In the genomic region with DNA sequence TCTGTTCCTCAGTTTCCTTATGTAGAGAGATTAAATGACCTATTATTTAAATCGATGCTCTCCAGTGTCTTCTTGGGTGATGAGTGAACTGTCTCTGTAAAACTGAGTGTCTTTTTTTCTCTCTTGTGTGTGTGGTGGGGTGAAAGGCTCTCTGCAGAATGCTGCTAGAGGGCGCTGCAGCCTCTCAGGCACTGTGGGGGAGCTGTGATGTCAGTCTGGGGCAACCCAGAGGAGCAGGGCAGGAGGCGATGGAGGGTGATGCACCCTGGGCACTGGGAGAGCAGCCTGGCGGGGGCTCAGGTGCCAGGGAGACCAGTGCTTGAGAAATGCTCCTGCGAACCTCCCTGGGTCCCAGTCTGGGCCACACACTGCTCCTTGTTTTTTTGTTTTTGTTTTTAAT, we compare ENCODE assay signal across 1 cellular context.
TF ChIP-seq lines count a peak whose summit lies in the region.

No MANE protein-coding gene starts in this region.

TF ChIP-seq in H1, 55 proteins besides CTCF, POLR2A, EP300 and RAD21:
- TF ChIP-seq HDAC6 (IDR thresholded peaks at IDR 0.05; ENCODE audit: low read depth, low read length) (no peak), CEBPB (IDR thresholded peaks at IDR 0.05; ENCODE audit: low read depth, low read length) (no peak), TEAD4 (IDR thresholded peaks at IDR 0.05; ENCODE audit: low read depth, low read length) (no peak), POU5F1 (IDR thresholded peaks at IDR 0.05; ENCODE audit: low read depth, low read length) (no peak), RFX5 (IDR thresholded peaks at IDR 0.05; ENCODE audit: borderline replicate concordance, low read depth, low read length) (no peak), CHD1 (IDR thresholded peaks at IDR 0.05; ENCODE audit: low read depth, low read length) (no peak), JUN (IDR thresholded peaks at IDR 0.05; ENCODE audit: low read depth, low read length) (no peak), SIX5 (IDR thresholded peaks at IDR 0.05; ENCODE audit: low read depth, low read length) (no peak), POLR2AphosphoS5 (IDR thresholded peaks at IDR 0.05; ENCODE audit: low read depth, low read length) (no peak), BCL11A (IDR thresholded peaks at IDR 0.05; ENCODE audit: low read depth in 2 of 2, low read length in 2 of 2) (no peak), TAF7 (optimal IDR thresholded peaks at IDR 0.05; ENCODE audit: borderline replicate concordance, low read depth, low read length) (no peak), SRF (IDR thresholded peaks at IDR 0.05; ENCODE audit: low read depth, low read length) (no peak), EGR1 (IDR thresholded peaks at IDR 0.05; ENCODE audit: borderline replicate concordance, low read depth, low read length) (no peak)
- TF ChIP-seq, protein P1, sequence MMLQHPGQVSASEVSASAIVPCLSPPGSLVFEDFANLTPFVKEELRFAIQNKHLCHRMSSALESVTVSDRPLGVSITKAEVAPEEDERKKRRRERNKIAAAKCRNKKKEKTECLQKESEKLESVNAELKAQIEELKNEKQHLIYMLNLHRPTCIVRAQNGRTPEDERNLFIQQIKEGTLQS (IDR thresholded peaks at IDR 0.05; ENCODE audit: insufficient read depth, low read depth, low read length): no peak
- TF ChIP-seq, protein P2, sequence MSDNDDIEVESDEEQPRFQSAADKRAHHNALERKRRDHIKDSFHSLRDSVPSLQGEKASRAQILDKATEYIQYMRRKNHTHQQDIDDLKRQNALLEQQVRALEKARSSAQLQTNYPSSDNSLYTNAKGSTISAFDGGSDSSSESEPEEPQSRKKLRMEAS (IDR thresholded peaks at IDR 0.05): no peak
- TF ChIP-seq, protein P3, sequence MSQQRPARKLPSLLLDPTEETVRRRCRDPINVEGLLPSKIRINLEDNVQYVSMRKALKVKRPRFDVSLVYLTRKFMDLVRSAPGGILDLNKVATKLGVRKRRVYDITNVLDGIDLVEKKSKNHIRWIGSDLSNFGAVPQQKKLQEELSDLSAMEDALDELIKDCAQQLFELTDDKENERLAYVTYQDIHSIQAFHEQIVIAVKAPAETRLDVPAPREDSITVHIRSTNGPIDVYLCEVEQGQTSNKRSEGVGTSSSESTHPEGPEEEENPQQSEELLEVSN (IDR thresholded peaks at IDR 0.05): no peak
- TF ChIP-seq, protein P4, sequence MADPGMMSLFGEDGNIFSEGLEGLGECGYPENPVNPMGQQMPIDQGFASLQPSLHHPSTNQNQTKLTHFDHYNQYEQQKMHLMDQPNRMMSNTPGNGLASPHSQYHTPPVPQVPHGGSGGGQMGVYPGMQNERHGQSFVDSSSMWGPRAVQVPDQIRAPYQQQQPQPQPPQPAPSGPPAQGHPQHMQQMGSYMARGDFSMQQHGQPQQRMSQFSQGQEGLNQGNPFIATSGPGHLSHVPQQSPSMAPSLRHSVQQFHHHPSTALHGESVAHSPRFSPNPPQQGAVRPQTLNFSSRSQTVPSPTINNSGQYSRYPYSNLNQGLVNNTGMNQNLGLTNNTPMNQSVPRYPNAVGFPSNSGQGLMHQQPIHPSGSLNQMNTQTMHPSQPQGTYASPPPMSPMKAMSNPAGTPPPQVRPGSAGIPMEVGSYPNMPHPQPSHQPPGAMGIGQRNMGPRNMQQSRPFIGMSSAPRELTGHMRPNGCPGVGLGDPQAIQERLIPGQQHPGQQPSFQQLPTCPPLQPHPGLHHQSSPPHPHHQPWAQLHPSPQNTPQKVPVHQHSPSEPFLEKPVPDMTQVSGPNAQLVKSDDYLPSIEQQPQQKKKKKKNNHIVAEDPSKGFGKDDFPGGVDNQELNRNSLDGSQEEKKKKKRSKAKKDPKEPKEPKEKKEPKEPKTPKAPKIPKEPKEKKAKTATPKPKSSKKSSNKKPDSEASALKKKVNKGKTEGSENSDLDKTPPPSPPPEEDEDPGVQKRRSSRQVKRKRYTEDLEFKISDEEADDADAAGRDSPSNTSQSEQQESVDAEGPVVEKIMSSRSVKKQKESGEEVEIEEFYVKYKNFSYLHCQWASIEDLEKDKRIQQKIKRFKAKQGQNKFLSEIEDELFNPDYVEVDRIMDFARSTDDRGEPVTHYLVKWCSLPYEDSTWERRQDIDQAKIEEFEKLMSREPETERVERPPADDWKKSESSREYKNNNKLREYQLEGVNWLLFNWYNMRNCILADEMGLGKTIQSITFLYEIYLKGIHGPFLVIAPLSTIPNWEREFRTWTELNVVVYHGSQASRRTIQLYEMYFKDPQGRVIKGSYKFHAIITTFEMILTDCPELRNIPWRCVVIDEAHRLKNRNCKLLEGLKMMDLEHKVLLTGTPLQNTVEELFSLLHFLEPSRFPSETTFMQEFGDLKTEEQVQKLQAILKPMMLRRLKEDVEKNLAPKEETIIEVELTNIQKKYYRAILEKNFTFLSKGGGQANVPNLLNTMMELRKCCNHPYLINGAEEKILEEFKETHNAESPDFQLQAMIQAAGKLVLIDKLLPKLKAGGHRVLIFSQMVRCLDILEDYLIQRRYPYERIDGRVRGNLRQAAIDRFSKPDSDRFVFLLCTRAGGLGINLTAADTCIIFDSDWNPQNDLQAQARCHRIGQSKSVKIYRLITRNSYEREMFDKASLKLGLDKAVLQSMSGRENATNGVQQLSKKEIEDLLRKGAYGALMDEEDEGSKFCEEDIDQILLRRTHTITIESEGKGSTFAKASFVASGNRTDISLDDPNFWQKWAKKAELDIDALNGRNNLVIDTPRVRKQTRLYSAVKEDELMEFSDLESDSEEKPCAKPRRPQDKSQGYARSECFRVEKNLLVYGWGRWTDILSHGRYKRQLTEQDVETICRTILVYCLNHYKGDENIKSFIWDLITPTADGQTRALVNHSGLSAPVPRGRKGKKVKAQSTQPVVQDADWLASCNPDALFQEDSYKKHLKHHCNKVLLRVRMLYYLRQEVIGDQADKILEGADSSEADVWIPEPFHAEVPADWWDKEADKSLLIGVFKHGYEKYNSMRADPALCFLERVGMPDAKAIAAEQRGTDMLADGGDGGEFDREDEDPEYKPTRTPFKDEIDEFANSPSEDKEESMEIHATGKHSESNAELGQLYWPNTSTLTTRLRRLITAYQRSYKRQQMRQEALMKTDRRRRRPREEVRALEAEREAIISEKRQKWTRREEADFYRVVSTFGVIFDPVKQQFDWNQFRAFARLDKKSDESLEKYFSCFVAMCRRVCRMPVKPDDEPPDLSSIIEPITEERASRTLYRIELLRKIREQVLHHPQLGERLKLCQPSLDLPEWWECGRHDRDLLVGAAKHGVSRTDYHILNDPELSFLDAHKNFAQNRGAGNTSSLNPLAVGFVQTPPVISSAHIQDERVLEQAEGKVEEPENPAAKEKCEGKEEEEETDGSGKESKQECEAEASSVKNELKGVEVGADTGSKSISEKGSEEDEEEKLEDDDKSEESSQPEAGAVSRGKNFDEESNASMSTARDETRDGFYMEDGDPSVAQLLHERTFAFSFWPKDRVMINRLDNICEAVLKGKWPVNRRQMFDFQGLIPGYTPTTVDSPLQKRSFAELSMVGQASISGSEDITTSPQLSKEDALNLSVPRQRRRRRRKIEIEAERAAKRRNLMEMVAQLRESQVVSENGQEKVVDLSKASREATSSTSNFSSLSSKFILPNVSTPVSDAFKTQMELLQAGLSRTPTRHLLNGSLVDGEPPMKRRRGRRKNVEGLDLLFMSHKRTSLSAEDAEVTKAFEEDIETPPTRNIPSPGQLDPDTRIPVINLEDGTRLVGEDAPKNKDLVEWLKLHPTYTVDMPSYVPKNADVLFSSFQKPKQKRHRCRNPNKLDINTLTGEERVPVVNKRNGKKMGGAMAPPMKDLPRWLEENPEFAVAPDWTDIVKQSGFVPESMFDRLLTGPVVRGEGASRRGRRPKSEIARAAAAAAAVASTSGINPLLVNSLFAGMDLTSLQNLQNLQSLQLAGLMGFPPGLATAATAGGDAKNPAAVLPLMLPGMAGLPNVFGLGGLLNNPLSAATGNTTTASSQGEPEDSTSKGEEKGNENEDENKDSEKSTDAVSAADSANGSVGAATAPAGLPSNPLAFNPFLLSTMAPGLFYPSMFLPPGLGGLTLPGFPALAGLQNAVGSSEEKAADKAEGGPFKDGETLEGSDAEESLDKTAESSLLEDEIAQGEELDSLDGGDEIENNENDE (IDR thresholded peaks at IDR 0.05; ENCODE audit: insufficient replicate concordance, low read length): no peak
